ENCODE assay signal across 17 cellular contexts in genomic region chr6:56403663-56404200, GRCh38.
"Had no signal": no experiment of that assay in that cellular context is flagged by ENCODE, and none has a peak within 500 bp of the region (broad histone marks: within the 10 kb centered on the region; RNA-seq: fewer than 3 reads in every experiment).

No MANE protein-coding gene starts in this region.

- H3K36me3 ChIP-seq: brain microvascular endothelial cell, prostate gland, thyroid gland had no signal

- H3K9me3 ChIP-seq: prostate gland, thyroid gland had no signal

- H3K4me3 ChIP-seq: lung, prostate gland, thyroid gland had no signal

- H3K4me1 ChIP-seq: foreskin keratinocyte had no signal

- H3K27ac ChIP-seq: brain microvascular endothelial cell, foreskin keratinocyte, prostate gland, thyroid gland had no signal

- DNase-seq: activated CD4-positive, alpha-beta T cell treated with anti-CD3 and anti-CD28 coated beads, Interleukin-2, amount 50 U/mL, for 4 hours; activated gamma-delta T cell; activated T-cell treated with anti-CD3 and anti-CD28 coated beads, Interleukin-2, amount 50 U/mL, for 24 hours; amygdala; brain microvascular endothelial cell; foreskin keratinocyte; kidney; naive thymus-derived CD8-positive, alpha-beta T cell; occipital lobe; stimulated activated CD4-positive, alpha-beta T cell treated with anti-CD3 and anti-CD28 coated beads, Interleukin-4, amount 100 ng/mL, for 1 hour; stimulated activated CD8-positive, alpha-beta memory T cell treated with anti-CD3 and anti-CD28 coated beads, Interleukin-4, amount 100 ng/mL, for 48 hours; stimulated activated naive CD8-positive, alpha-beta T cell treated with anti-CD3 and anti-CD28 coated beads, Interleukin-15, amount 100 ng/mL, for 72 hours; SW 1271; thyroid gland had no signal

- H3K27me3 ChIP-seq: brain microvascular endothelial cell, foreskin keratinocyte, thyroid gland had no signal

- ATAC-seq: activated CD4-positive, CD25-positive, alpha-beta regulatory T cell treated with anti-CD3 and anti-CD28 coated beads, Interleukin-2, amount 50 U/mL, for 24 hours; foreskin keratinocyte; naive thymus-derived CD8-positive, alpha-beta T cell; stimulated activated naive CD8-positive, alpha-beta T cell treated with anti-CD3 and anti-CD28 coated beads, Interleukin-15, amount 100 ng/mL, for 72 hours had no signal
